30 cellular contexts compared by ENCODE assay signal in the genomic region with DNA sequence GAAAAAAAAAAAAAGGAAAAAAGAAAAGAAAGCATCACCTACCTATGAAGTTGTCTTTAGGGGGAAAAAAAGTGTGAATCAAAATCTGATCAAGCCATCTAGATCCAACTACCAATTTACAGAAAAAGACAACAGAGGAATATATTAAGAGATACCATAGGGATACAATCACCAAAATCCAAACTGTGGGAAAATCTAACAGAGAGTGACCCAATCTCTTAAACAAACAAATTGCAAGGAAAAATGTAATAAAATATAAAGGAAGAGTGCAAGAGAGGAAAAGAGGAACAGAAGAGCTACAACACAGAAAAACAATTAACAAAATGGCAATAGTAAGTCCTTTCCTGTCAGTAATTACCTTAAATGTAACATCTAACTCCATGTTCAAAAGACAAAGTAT. TPM values are rescaled to one million over a fixed set of nuclear protein-coding genes. Genes with fewer than 3 reads are reported as not detected.
A peak's percentile ranks its signal among the peaks of the same experiment; 100 is the strongest.
DNase-seq lines count a peak whose midpoint lies in the region; ATAC-seq and TF ChIP-seq lines count a peak whose summit lies in the region.
"Had no signal": no experiment of that assay in that cellular context is flagged by ENCODE, and none has a peak within 500 bp of the region (broad histone marks: within the 10 kb centered on the region; RNA-seq: fewer than 3 reads in every experiment).

No MANE protein-coding gene starts in this region.

- no peak for DNase-seq in activated T-cell treated with anti-CD3 and anti-CD28 coated beads, Interleukin-2, amount 50 U/mL, for 72 hours
- DNase-seq in activated T-cell treated with anti-CD3 and anti-CD28 coated beads for 4 hours (no peak), GM23248 (peak; percentile 2), brain microvascular endothelial cell (no peak), osteocyte (ENCODE audit: extremely low spot score, unreplicated experiment) (no peak), ecto neural progenitor cell (ENCODE audit: low spot score) (no peak), RWPE1 (ENCODE audit: low spot score) (no peak)
- DNase-seq: 8988T; activated CD4-positive, alpha-beta T cell treated with anti-CD3 and anti-CD28 coated beads, Interleukin-2, amount 50 U/mL, for 1 hour; activated CD4-positive, CD25-positive, alpha-beta regulatory T cell; activated naive CD4-positive, alpha-beta T cell treated with Interleukin-2 at 50 U/mL for 16 hours; activated T-cell treated with anti-CD3 and anti-CD28 coated beads, Interleukin-2, amount 50 U/mL, for 48 hours; amniotic stem cell; DMS 273 treated with DMSO at 0.1 percent for 48 hours; immature natural killer cell; left cardiac atrium; natural killer cell; NCI-H1048; NCI-H1694; occipital lobe; PC-9; SK-N-SH; stimulated activated naive CD4-positive, alpha-beta T cell treated with Interleukin-2 at 50 U/mL for 16 hours; testis had no signal

- H3K9ac ChIP-seq in GM23248, result no peak overlapping the region
- H3K9ac ChIP-seq: SK-N-SH had no signal

- H3K36me3 ChIP-seq in GM23248 (ENCODE audit: low read depth), result no peaks in the 10 kb centered on the region; the same call in 1 of the 2 replicates
- no peaks in the 10 kb centered on the region for H3K36me3 ChIP-seq in brain microvascular endothelial cell (replicated peaks)

- H3K4me1 Mint-ChIP-seq in activated T-cell treated with anti-CD3 and anti-CD28 coated beads, Interleukin-2, amount 50 U/mL, for 72 hours (ENCODE audit: low read depth), result peaks cover 24% of the 10 kb centered on the region
- H3K4me1 Mint-ChIP-seq in osteocyte (ENCODE audit: unreplicated experiment), result peaks cover 16% of the 10 kb centered on the region

- H4K20me1 ChIP-seq in GM23248 (ENCODE audit: insufficient read depth), result no peaks in the 10 kb centered on the region; the same call in 1 of the 2 replicates

- no peak for ATAC-seq in activated T-cell treated with anti-CD3 and anti-CD28 coated beads, Interleukin-2, amount 50 U/mL, for 72 hours (replicated peaks in 1 of 2)
- ATAC-seq in HG03469 (IDR thresholded peaks at IDR 0.05; ENCODE audit: unreplicated experiment), result no peak
- ATAC-seq: left cardiac atrium, natural killer cell, Right ventricle myocardium inferior had no signal

- no peak overlapping the region for H2AFZ ChIP-seq in GM23248
- H2AFZ ChIP-seq: PC-9 had no signal

- peaks cover 3 to 6% of the 10 kb centered on the region in 2 donors for H3K36me3 Mint-ChIP-seq in activated T-cell treated with anti-CD3 and anti-CD28 coated beads, Interleukin-2, amount 50 U/mL, for 72 hours (ENCODE audit: insufficient read depth in 2 of 2)
- H3K36me3 Mint-ChIP-seq in osteocyte (ENCODE audit: unreplicated experiment), result no peaks in the 10 kb centered on the region
- H3K36me3 Mint-ChIP-seq: immature natural killer cell, natural killer cell had no signal

- TF ChIP-seq CTCF in brain microvascular endothelial cell (IDR thresholded peaks at IDR 0.05; ENCODE audit: low read depth, low read length, missing control alignments) (no peak), osteocyte (IDR thresholded peaks at IDR 0.05) (no peak), RWPE1 (conservative IDR thresholded peaks at IDR 0.05; ENCODE audit: low read depth) (no peak)

- H3K27me3 Mint-ChIP-seq in activated T-cell treated with anti-CD3 and anti-CD28 coated beads, Interleukin-2, amount 50 U/mL, for 72 hours (ENCODE audit: low read depth), result no peaks in the 10 kb centered on the region
- no peaks in the 10 kb centered on the region for H3K27me3 Mint-ChIP-seq in osteocyte (ENCODE audit: unreplicated experiment)

- H3K27ac ChIP-seq in GM23248 (peak overlapping the region; percentile 15; the same call in 1 of the 2 replicates), brain microvascular endothelial cell (peak overlapping the region; percentile 31), RWPE1 (no peak overlapping the region)
- H3K27ac ChIP-seq: PC-9, testis had no signal

- H3K9me3 Mint-ChIP-seq in activated T-cell treated with anti-CD3 and anti-CD28 coated beads, Interleukin-2, amount 50 U/mL, for 72 hours, result peaks cover 0 to 3% of the 10 kb centered on the region in 2 donors
- peaks cover 4% of the 10 kb centered on the region for H3K9me3 Mint-ChIP-seq in osteocyte (ENCODE audit: unreplicated experiment)
- H3K9me3 Mint-ChIP-seq: immature natural killer cell; natural killer cell; T-helper 1 cell treated with Interleukin-12 subunit alpha and Interleukin-12 subunit beta and Interleukin-4 antibody, amounts not matched to agents 30 μg/mL and 1 μg/mL, for 36 hours had no signal

- H3K4me3 ChIP-seq in GM23248 (no peak overlapping the region), brain microvascular endothelial cell (ENCODE audit: low read depth, low read length) (no peak overlapping the region)
- H3K4me3 ChIP-seq: K562, lung, PC-9, smooth muscle cell, testis had no signal

- H3K79me2 ChIP-seq in GM23248 (ENCODE audit: insufficient read depth), result peaks cover 100% of the 10 kb centered on the region

- H3K27me3 ChIP-seq in GM23248 (replicated peaks; ENCODE audit: insufficient read depth) (no peaks in the 10 kb centered on the region), brain microvascular endothelial cell (replicated peaks) (no peaks in the 10 kb centered on the region)
- H3K27me3 ChIP-seq: testis had no signal

- H3K9me3 ChIP-seq in GM23248 (ENCODE audit: low read depth), result no peaks in the 10 kb centered on the region
- H3K9me3 ChIP-seq: SK-N-SH, testis had no signal

- no peak overlapping the region for H3K4me2 ChIP-seq in GM23248 (ENCODE audit: unreplicated experiment)
- H3K4me2 ChIP-seq: PC-9, SK-N-SH had no signal

- no peak overlapping the region for H3K4me3 Mint-ChIP-seq in activated T-cell treated with anti-CD3 and anti-CD28 coated beads, Interleukin-2, amount 50 U/mL, for 72 hours
- no peak overlapping the region for H3K4me3 Mint-ChIP-seq in osteocyte (ENCODE audit: unreplicated experiment)
- H3K4me3 Mint-ChIP-seq: immature natural killer cell; natural killer cell; T-helper 1 cell treated with Interleukin-12 subunit alpha and Interleukin-12 subunit beta and Interleukin-4 antibody, amounts not matched to agents 30 μg/mL and 1 μg/mL, for 36 hours had no signal

- POLR2A ChIA-PET in RWPE1 (lab: Yijun Ruan, JAX; ENCODE audit: low non-redundant PET), result no interaction called here

- no peaks in the 10 kb centered on the region for H3K9me2 ChIP-seq in GM23248 (ENCODE audit: insufficient read depth)
- H3K9me2 ChIP-seq: SK-N-SH had no signal

- CTCF ChIA-PET in RWPE1 (lab: Yijun Ruan, JAX), result no interaction called here

- H3F3A ChIP-seq in GM23248 (ENCODE audit: insufficient read depth), result no peaks in the 10 kb centered on the region

- H3K4me1 ChIP-seq in GM23248 (ENCODE audit: insufficient read depth), result no peaks in the 10 kb centered on the region
- H3K4me1 ChIP-seq: testis had no signal

- in situ Hi-C loops in GM23248 (cut with MboI) (no loop called here), brain microvascular endothelial cell (cut with HindIII; ENCODE audit: low pct_ligation_motif_present, low sequenced_read_pairs) (no loop called here)

- H3K27ac Mint-ChIP-seq in activated T-cell treated with anti-CD3 and anti-CD28 coated beads, Interleukin-2, amount 50 U/mL, for 72 hours, result peak overlapping the region; percentile 28
- peak overlapping the region; percentile 65 for H3K27ac Mint-ChIP-seq in osteocyte (ENCODE audit: unreplicated experiment)
- H3K27ac Mint-ChIP-seq: natural killer cell; T-helper 1 cell treated with Interleukin-12 subunit alpha and Interleukin-12 subunit beta and Interleukin-4 antibody, amounts not matched to agents 30 μg/mL and 1 μg/mL, for 36 hours had no signal

RNA-seq across cellular contexts. Expression of gene THOC2, which starts 19.0 kb away (rescaled TPM):
- total RNA-seq in activated T-cell treated with anti-CD3 and anti-CD28 coated beads, Interleukin-2, amount 50 U/mL, for 72 hours, result 10 to 100 TPM; 77.8 to 79.2 TPM
- 35.8 and 47.8 TPM in 2 replicates for total RNA-seq in GM23248 (2014; rRNA removed; shearing (Covaris generic))
- polyA plus RNA-seq in GM23248 (2016; fragmentation: Nextera tagmentation; extraction: Ambion mirVana), result 47.4 and 53.4 TPM in 2 replicates
- 66.5 and 73.4 TPM in 2 replicates for total RNA-seq in osteocyte
